In genomic region chr18:21997207-21998143, GRCh38 we compare ENCODE assay signal across 8 cellular contexts.
DNase-seq lines count a peak whose midpoint lies in the region; ATAC-seq, FAIRE-seq and TF ChIP-seq lines count a peak whose summit lies in the region.

No MANE protein-coding gene starts in this region.

- peak overlapping the region; percentile 60; the same call in 1 of the 2 replicates for H2BK5ac ChIP-seq in H1 (ENCODE audit: low read depth, low read length)

- no peaks in the 10 kb centered on the region for H3K36me3 Mint-ChIP-seq in activated naive CD8-positive, alpha-beta T cell treated with anti-CD3 and anti-CD28 coated beads, Interleukin-2, amount 50 U/mL, for 24 hours (ENCODE audit: low read depth)
- no peaks in the 10 kb centered on the region for H3K36me3 Mint-ChIP-seq in activated naive CD8-positive, alpha-beta T cell treated with anti-CD3 and anti-CD28 coated beads for 36 hours
- H3K36me3 Mint-ChIP-seq in activated CD4-positive, alpha-beta T cell treated with anti-CD3 and anti-CD28 coated beads, Interleukin-2, amount 10 ng/mL, durations not matched to agents 7 days and 5 days (ENCODE audit: low read depth), result no peaks in the 10 kb centered on the region

- peak overlapping the region; percentile 31; the same call in 1 of the 2 replicates for H2BK15ac ChIP-seq in H1 (ENCODE audit: low read length)

- H3K79me2 ChIP-seq in OCI-LY1 (ENCODE audit: insufficient read depth, low read length) (no peaks in the 10 kb centered on the region), H1 (ENCODE audit: control insufficient read depth in 1 of 2, insufficient read depth in 2 of 2, low read length in 2 of 2) (no peaks in the 10 kb centered on the region)

- H3K9ac ChIP-seq in OCI-LY1 (ENCODE audit: low read length) (no peak overlapping the region), H1 (replicated peaks in 1 of 4; ENCODE audit: extremely low read depth in 1 of 4, low read depth in 3 of 4, low read length in 3 of 4) (no peak overlapping the region)

- no peaks in the 10 kb centered on the region for H3K36me3 ChIP-seq in OCI-LY1 (ENCODE audit: insufficient read depth, low read length)
- no peaks in the 10 kb centered on the region for H3K36me3 ChIP-seq in H1 (ENCODE audit: control insufficient read depth in 2 of 4, insufficient read depth in 4 of 4, low read length in 3 of 4)

- DNase-seq in activated naive CD8-positive, alpha-beta T cell treated with anti-CD3 and anti-CD28 coated beads, Interleukin-2, amount 50 U/mL, for 24 hours, result no peak
- DNase-seq in activated naive CD8-positive, alpha-beta T cell treated with anti-CD3 and anti-CD28 coated beads for 36 hours, result no peak
- DNase-seq in H1 (ENCODE audit: low read depth in 1 of 2, low spot score in 2 of 2) (no peak), midbrain (lab: John Stamatoyannopoulos, UW) (peak; percentile 17), NCI-H1417 treated with DMSO at 0.1 percent for 48 hours (lab: John Stamatoyannopoulos, UW) (no peak)
- no peak for DNase-seq in activated CD4-positive, alpha-beta T cell treated with anti-CD3 and anti-CD28 coated beads, Interleukin-2, amount 10 ng/mL, durations not matched to agents 7 days and 5 days

- no peaks in the 10 kb centered on the region for H3K9me3 Mint-ChIP-seq in activated naive CD8-positive, alpha-beta T cell treated with anti-CD3 and anti-CD28 coated beads, Interleukin-2, amount 50 U/mL, for 24 hours
- no peaks in the 10 kb centered on the region for H3K9me3 Mint-ChIP-seq in activated naive CD8-positive, alpha-beta T cell treated with anti-CD3 and anti-CD28 coated beads for 36 hours
- no peaks in the 10 kb centered on the region for H3K9me3 Mint-ChIP-seq in activated CD4-positive, alpha-beta T cell treated with anti-CD3 and anti-CD28 coated beads, Interleukin-2, amount 10 ng/mL, durations not matched to agents 7 days and 5 days

- H3K9me2 ChIP-seq in OCI-LY1 (ENCODE audit: low read depth, low read length), result no peaks in the 10 kb centered on the region

- H3K4me3 ChIP-seq in OCI-LY1 (ENCODE audit: low read depth, low read length, poor library complexity, severe bottlenecking), result no peak overlapping the region
- no peak overlapping the region for H3K4me3 ChIP-seq in H1 (ENCODE audit: extremely low read depth in 1 of 4, insufficient read depth in 2 of 4, low read depth in 3 of 4, low read length in 4 of 4)

- TF ChIP-seq CTCF in OCI-LY1 (IDR thresholded peaks at IDR 0.05; ENCODE audit: low read length) (peak; percentile 82), H1 (IDR thresholded peaks at IDR 0.05; ENCODE audit: control extremely low read depth in 1 of 3, insufficient read depth in 1 of 3, low read depth in 1 of 3, low read length in 3 of 3) (peak; percentile 19 to 86 (median 50))

- H4K91ac ChIP-seq in H1 (replicated peaks; ENCODE audit: insufficient read length, low read length), result no peak overlapping the region

- H2BK20ac ChIP-seq in H1 (ENCODE audit: low read length), result 0 out of 2 replicates have a peak overlapping the region, but pooled peaks have one; percentile 76

- no peak overlapping the region for H3K27ac ChIP-seq in OCI-LY1 (ENCODE audit: low read depth, low read length, poor library complexity, severe bottlenecking)
- H3K27ac ChIP-seq in H1 (ENCODE audit: low read depth, low read length), result no peak overlapping the region

- no peaks in the 10 kb centered on the region for H4K20me1 ChIP-seq in OCI-LY1 (ENCODE audit: insufficient read depth, low read length)
- H4K20me1 ChIP-seq in H1 (replicated peaks in 1 of 2; ENCODE audit: control insufficient read depth in 1 of 2, insufficient read depth in 2 of 2, low read length in 2 of 2), result no peaks in the 10 kb centered on the region

- CTCF ChIA-PET in H1 (lab: Charles Lee; ENCODE audit: partially characterized antibody), result interaction anchor here (0.6 to 4.2 kb wide), 39 partner anchors 9 to 616 kb away, joined by 3 to 29 read pairs (median 4); no protein-coding TSS in a partner anchor
- CTCF ChIA-PET in activated CD4-positive, alpha-beta T cell treated with anti-CD3 and anti-CD28 coated beads, Interleukin-2, amount 10 ng/mL, durations not matched to agents 7 days and 5 days (lab: Charles Lee), result interaction anchor here (0.8 kb wide), 1 partner anchor 508 kb away, joined by 3 read pairs; no protein-coding TSS in a partner anchor

- H3F3A ChIP-seq in OCI-LY1 (ENCODE audit: insufficient read depth, low read length), result no peaks in the 10 kb centered on the region

- H3K4me2 ChIP-seq in OCI-LY1 (ENCODE audit: low read length) (no peak overlapping the region), H1 (ENCODE audit: insufficient read depth in 1 of 2, low read depth in 2 of 2, low read length in 2 of 2) (no peak overlapping the region)

- H2AFZ ChIP-seq in OCI-LY1 (ENCODE audit: low read length) (no peak overlapping the region), H1 (ENCODE audit: low read length) (peak overlapping the region; percentile 94)

- FAIRE-seq in H1 (lab: Jason Lieb, UNC), result peak; percentile 93

- no peaks in the 10 kb centered on the region; the same call in 1 of the 2 replicates for H3K23me2 ChIP-seq in H1 (ENCODE audit: low read depth, low read length)

- H3K14ac ChIP-seq in H1 (ENCODE audit: insufficient read length), result no peak overlapping the region

- no peak for TF ChIP-seq POLR2A in H1 (IDR thresholded peaks at IDR 0.05; ENCODE audit: control extremely low read depth in 1 of 2, low read depth in 2 of 2, low read length in 2 of 2)

- H3K23ac ChIP-seq in H1 (ENCODE audit: insufficient read length), result no peak overlapping the region

- H3K27ac Mint-ChIP-seq in activated naive CD8-positive, alpha-beta T cell treated with anti-CD3 and anti-CD28 coated beads, Interleukin-2, amount 50 U/mL, for 24 hours, result no peak overlapping the region
- no peak overlapping the region for H3K27ac Mint-ChIP-seq in activated naive CD8-positive, alpha-beta T cell treated with anti-CD3 and anti-CD28 coated beads for 36 hours
- H3K27ac Mint-ChIP-seq in activated CD4-positive, alpha-beta T cell treated with anti-CD3 and anti-CD28 coated beads, Interleukin-2, amount 10 ng/mL, durations not matched to agents 7 days and 5 days, result no peak overlapping the region

- 63% methylated on average over 14 of the region's 14 CpGs; no CpG with 5 or more reads in 1 of the 2 experiments for WGBS in H1 (ENCODE audit: extremely low coverage in 1 of 2, insufficient coverage in 1 of 2, insufficient read length in 1 of 2, insufficient replicate concordance in 2 of 2, low coverage in 1 of 2, low lambda C conversion rate in 2 of 2, missing lambda C conversion rate in 1 of 2), 2 experiments

- H3K56ac ChIP-seq in H1 (replicated peaks; ENCODE audit: insufficient read length, low read depth, low read length), result no peak overlapping the region

- H3K4ac ChIP-seq in H1 (replicated peaks; ENCODE audit: insufficient read length, low read depth, low read length), result no peak overlapping the region

- no peaks in the 10 kb centered on the region for H3K4me1 ChIP-seq in OCI-LY1 (ENCODE audit: insufficient read depth, low read length, severe bottlenecking)
- no peaks in the 10 kb centered on the region for H3K4me1 ChIP-seq in H1 (replicated peaks in 1 of 4; ENCODE audit: control insufficient read depth in 3 of 4, insufficient read depth in 4 of 4, low read length in 3 of 4)

- peak overlapping the region; percentile 60 for H3K18ac ChIP-seq in H1 (ENCODE audit: extremely low read depth, low read length)

- no peaks in the 10 kb centered on the region for H3K27me3 Mint-ChIP-seq in activated naive CD8-positive, alpha-beta T cell treated with anti-CD3 and anti-CD28 coated beads, Interleukin-2, amount 50 U/mL, for 24 hours
- H3K27me3 Mint-ChIP-seq in activated naive CD8-positive, alpha-beta T cell treated with anti-CD3 and anti-CD28 coated beads for 36 hours, result no peaks in the 10 kb centered on the region
- H3K27me3 Mint-ChIP-seq in activated CD4-positive, alpha-beta T cell treated with anti-CD3 and anti-CD28 coated beads, Interleukin-2, amount 10 ng/mL, durations not matched to agents 7 days and 5 days, result no peaks in the 10 kb centered on the region

- no peak overlapping the region for H3K4me3 Mint-ChIP-seq in activated naive CD8-positive, alpha-beta T cell treated with anti-CD3 and anti-CD28 coated beads, Interleukin-2, amount 50 U/mL, for 24 hours
- no peak overlapping the region for H3K4me3 Mint-ChIP-seq in activated naive CD8-positive, alpha-beta T cell treated with anti-CD3 and anti-CD28 coated beads for 36 hours
- H3K4me3 Mint-ChIP-seq in activated CD4-positive, alpha-beta T cell treated with anti-CD3 and anti-CD28 coated beads, Interleukin-2, amount 10 ng/mL, durations not matched to agents 7 days and 5 days, result no peak overlapping the region

- H2BK12ac ChIP-seq in H1 (ENCODE audit: low read depth, low read length), result peak overlapping the region; percentile 92

- POLR2A ChIA-PET in H1 (lab: Charles Lee; ENCODE audit: partially characterized antibody), result no interaction called here
- POLR2A ChIA-PET in activated CD4-positive, alpha-beta T cell treated with anti-CD3 and anti-CD28 coated beads, Interleukin-2, amount 10 ng/mL, durations not matched to agents 7 days and 5 days (lab: Charles Lee), result no interaction called here

- no peaks in the 10 kb centered on the region for H3K27me3 ChIP-seq in OCI-LY1 (ENCODE audit: insufficient read depth, low read length)
- H3K27me3 ChIP-seq in H1 (replicated peaks in 1 of 4; ENCODE audit: control insufficient read depth in 3 of 4, extremely low read depth in 1 of 4, insufficient read depth in 3 of 4, low read length in 3 of 4), result no peaks in the 10 kb centered on the region; a peak in 2 of 7 replicates

- ATAC-seq in activated naive CD8-positive, alpha-beta T cell treated with anti-CD3 and anti-CD28 coated beads, Interleukin-2, amount 50 U/mL, for 24 hours, result peak; percentile 27
- peak; percentile 74 for ATAC-seq in HG02885 (IDR thresholded peaks at IDR 0.05; ENCODE audit: poor library complexity, unreplicated experiment)

- no peak for TF ChIP-seq EP300 in H1 (IDR thresholded peaks at IDR 0.05; ENCODE audit: borderline replicate concordance in 1 of 2, low read depth in 2 of 2, low read length in 2 of 2)

- H3K9me3 ChIP-seq in OCI-LY1 (ENCODE audit: low read length) (no peaks in the 10 kb centered on the region), H1 (ENCODE audit: insufficient read depth in 2 of 2, low read depth in 1 of 2, low read length in 1 of 2) (no peaks in the 10 kb centered on the region)

- H2AK5ac ChIP-seq in H1 (ENCODE audit: low read depth, low read length), result peak overlapping the region; percentile 68; the same call in 1 of the 2 replicates

- H3K4me1 Mint-ChIP-seq in activated naive CD8-positive, alpha-beta T cell treated with anti-CD3 and anti-CD28 coated beads, Interleukin-2, amount 50 U/mL, for 24 hours, result no peaks in the 10 kb centered on the region
- H3K4me1 Mint-ChIP-seq in activated naive CD8-positive, alpha-beta T cell treated with anti-CD3 and anti-CD28 coated beads for 36 hours, result peaks cover 2% of the 10 kb centered on the region
- no peaks in the 10 kb centered on the region for H3K4me1 Mint-ChIP-seq in activated CD4-positive, alpha-beta T cell treated with anti-CD3 and anti-CD28 coated beads, Interleukin-2, amount 10 ng/mL, durations not matched to agents 7 days and 5 days

- peak; percentile 51 to 66; a peak in 3 of 4 replicates for TF ChIP-seq RAD21 in H1 (IDR thresholded peaks at IDR 0.05 in 1 of 2, conservative IDR thresholded peaks at IDR 0.05 in 1 of 2; ENCODE audit: low read depth in 2 of 2, low read length in 2 of 2)

- H4K5ac ChIP-seq in H1 (ENCODE audit: insufficient read length, low read depth, low read length), result no peak overlapping the region

- no peak overlapping the region for H4K8ac ChIP-seq in H1 (ENCODE audit: extremely low read depth, insufficient read depth, low read length)

- H3K79me1 ChIP-seq in H1 (ENCODE audit: low read depth, low read length), result no peaks in the 10 kb centered on the region

- no peak overlapping the region for H2BK120ac ChIP-seq in H1 (replicated peaks; ENCODE audit: low read depth, low read length)
